ENCODE assay signal across 1 cellular context in genomic region chr10:50576245-50576815, GRCh38.
TF ChIP-seq lines count a peak whose summit lies in the region.

No MANE protein-coding gene starts in this region.

TF ChIP-seq in H1, 55 proteins besides CTCF, POLR2A, EP300 and RAD21:
- TF ChIP-seq EGR1 (IDR thresholded peaks at IDR 0.05; ENCODE audit: borderline replicate concordance, low read depth, low read length) (no peak), CBX5 (IDR thresholded peaks at IDR 0.05; ENCODE audit: low read depth, low read length) (no peak), CEBPB (IDR thresholded peaks at IDR 0.05; ENCODE audit: low read depth, low read length) (no peak), POLR2AphosphoS5 (IDR thresholded peaks at IDR 0.05; ENCODE audit: low read depth, low read length) (no peak), GABPA (IDR thresholded peaks at IDR 0.05; ENCODE audit: borderline replicate concordance, insufficient read depth, low read length) (no peak), CBX8 (IDR thresholded peaks at IDR 0.05; ENCODE audit: borderline replicate concordance, low read depth, low read length) (no peak), NANOG (IDR thresholded peaks at IDR 0.05; ENCODE audit: insufficient read depth, low read depth, low read length, poor library complexity, severe bottlenecking) (no peak), BRCA1 (IDR thresholded peaks at IDR 0.05; ENCODE audit: low read depth, low read length) (no peak), SAP30 (IDR thresholded peaks at IDR 0.05; ENCODE audit: insufficient read depth, insufficient replicate concordance, low read length) (no peak), KDM1A (IDR thresholded peaks at IDR 0.05; ENCODE audit: borderline replicate concordance, low read length) (no peak), GTF2F1 (IDR thresholded peaks at IDR 0.05; ENCODE audit: borderline replicate concordance, low read depth, low read length) (no peak), HDAC6 (IDR thresholded peaks at IDR 0.05; ENCODE audit: low read depth, low read length) (no peak), ZNF274 (IDR thresholded peaks at IDR 0.05; ENCODE audit: borderline replicate concordance, extremely low read depth, low read length) (no peak), BACH1 (IDR thresholded peaks at IDR 0.05; ENCODE audit: low read length) (no peak), JUND (IDR thresholded peaks at IDR 0.05; ENCODE audit: low read length) (no peak), CTBP2 (IDR thresholded peaks at IDR 0.05; ENCODE audit: borderline replicate concordance, insufficient read depth, insufficient read length, low read length) (no peak), USF2 (IDR thresholded peaks at IDR 0.05; ENCODE audit: low read length) (no peak), BCL11A (IDR thresholded peaks at IDR 0.05; ENCODE audit: low read depth in 2 of 2, low read length in 2 of 2) (no peak), FOSL1 (IDR thresholded peaks at IDR 0.05; ENCODE audit: insufficient read depth, low read depth, low read length) (no peak)
